ENCODE assay signal across 13 cellular contexts in the genomic region with DNA sequence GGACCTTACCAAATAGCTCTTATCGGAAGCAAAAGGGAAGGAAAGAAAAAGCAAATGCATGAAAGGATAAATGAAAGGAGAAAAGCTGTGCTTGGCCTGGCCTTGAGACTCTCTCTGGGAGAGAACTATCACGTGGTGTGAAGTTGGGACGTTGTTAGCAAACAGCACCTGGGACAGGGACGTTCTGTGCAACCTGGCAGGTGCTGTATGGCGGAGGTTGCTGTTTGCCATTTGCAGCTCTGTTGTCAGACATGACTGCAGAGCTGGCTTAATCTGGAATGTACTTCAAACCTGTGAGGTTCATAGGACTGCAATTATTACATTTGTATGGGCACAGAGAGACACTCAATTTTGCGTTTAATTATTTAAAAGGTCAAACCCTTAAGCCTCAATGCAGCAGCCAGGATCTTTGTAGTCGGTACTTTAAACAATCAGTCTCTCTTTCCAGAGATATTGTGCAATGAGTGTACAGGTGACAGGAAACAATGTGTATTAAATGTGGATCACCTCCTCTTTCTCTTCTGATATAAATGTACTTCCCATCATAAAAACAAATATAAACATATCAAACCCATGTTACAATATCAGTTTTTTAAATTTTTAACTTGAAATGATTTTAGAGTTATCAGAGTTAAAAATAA.
DNase-seq lines count a peak whose midpoint lies in the region; ATAC-seq, FAIRE-seq and TF ChIP-seq lines count a peak whose summit lies in the region.
"Had no signal": no experiment of that assay in that cellular context is flagged by ENCODE, and none has a peak within 500 bp of the region (broad histone marks: within the 10 kb centered on the region; RNA-seq: fewer than 3 reads in every experiment).

No MANE protein-coding gene starts in this region.

- H3K27ac ChIP-seq in HCT116 (ENCODE audit: low read depth, low read length) = no peak overlapping the region
- no peak overlapping the region for H3K27ac ChIP-seq in K562 (ENCODE audit: extremely low read depth, low read depth, low read length)
- no peak overlapping the region for H3K27ac ChIP-seq in neural progenitor cell
- H3K27ac ChIP-seq in suprapubic skin = no peak overlapping the region
- H3K27ac ChIP-seq: BLaER1 treated with 17β-estradiol and CSF1 and Interleukin-3, amounts not matched to agents 10 nM and 100 nM; brain microvascular endothelial cell had no signal

- H3K36me3 Mint-ChIP-seq in neural progenitor cell = no peaks in the 10 kb centered on the region
- H3K36me3 Mint-ChIP-seq: natural killer cell had no signal

- H3K9me2 ChIP-seq in HCT116 (ENCODE audit: insufficient read depth) = no peaks in the 10 kb centered on the region

- CTCF ChIA-PET in HCT116 (lab: Charles Lee) = interaction anchor here (1.1 kb wide), 1 partner anchor 10 kb away, joined by 5 read pairs; no protein-coding TSS in a partner anchor
- CTCF ChIA-PET in K562 (lab: Yijun Ruan, JAX; ENCODE audit: low intra/inter-chr PET ratio) = no interaction called here

- TF ChIP-seq POLR2A in HCT116 (IDR thresholded peaks at IDR 0.05; ENCODE audit: borderline replicate concordance, extremely low read depth, insufficient read depth, insufficient read length) (no peak), K562 (conservative IDR thresholded peaks at IDR 0.05) (no peak), suprapubic skin (IDR thresholded peaks at IDR 0.05) (no peak)

- no peak overlapping the region for H3K4me3 ChIP-seq in HCT116 (replicated peaks in 1 of 2; ENCODE audit: low read depth in 1 of 2, low read length in 2 of 2)
- H3K4me3 ChIP-seq in K562 = no peak overlapping the region
- H3K4me3 ChIP-seq in neural progenitor cell = no peak overlapping the region
- no peak overlapping the region for H3K4me3 ChIP-seq in suprapubic skin
- H3K4me3 ChIP-seq: BLaER1 treated with 17β-estradiol and CSF1 and Interleukin-3, amounts not matched to agents 10 nM and 100 nM had no signal

- H2AFZ ChIP-seq in HCT116 (ENCODE audit: low read depth, low read length, poor library complexity, severe bottlenecking) (peak overlapping the region; percentile 24), K562 (ENCODE audit: low read depth, low read length) (no peak overlapping the region), neural progenitor cell (replicated peaks) (peak overlapping the region; percentile 3)

- in situ Hi-C loops in K562 (cut with MboI) = no loop called here

- no peaks in the 10 kb centered on the region for H3K36me3 ChIP-seq in HCT116 (ENCODE audit: control insufficient read depth in 1 of 2, insufficient read depth in 2 of 2, low read length in 2 of 2)
- H3K36me3 ChIP-seq in K562 (ENCODE audit: control insufficient read depth, insufficient read depth, low read length) = no peaks in the 10 kb centered on the region
- H3K36me3 ChIP-seq in neural progenitor cell = no peaks in the 10 kb centered on the region
- H3K36me3 ChIP-seq in suprapubic skin = no peaks in the 10 kb centered on the region
- H3K36me3 ChIP-seq: BLaER1 treated with 17β-estradiol and CSF1 and Interleukin-3, amounts not matched to agents 10 nM and 100 nM; brain microvascular endothelial cell had no signal

- H3K4me1 ChIP-seq in HCT116 (ENCODE audit: control insufficient read depth in 1 of 2, insufficient read depth in 2 of 2, low read length in 2 of 2) = no peaks in the 10 kb centered on the region
- no peaks in the 10 kb centered on the region for H3K4me1 ChIP-seq in K562 (replicated peaks in 1 of 2; ENCODE audit: control insufficient read depth in 2 of 2, insufficient read depth in 2 of 2, low read length in 2 of 2)
- no peaks in the 10 kb centered on the region for H3K4me1 ChIP-seq in neural progenitor cell
- no peaks in the 10 kb centered on the region for H3K4me1 ChIP-seq in suprapubic skin
- H3K4me1 ChIP-seq: BLaER1 treated with 17β-estradiol and CSF1 and Interleukin-3, amounts not matched to agents 10 nM and 100 nM had no signal

- ATAC-seq in HCT116 (peak; percentile 78), K562 (no peak), HG02763 (IDR thresholded peaks at IDR 0.05; ENCODE audit: unreplicated experiment) (no peak), HG03439 (IDR thresholded peaks at IDR 0.05; ENCODE audit: unreplicated experiment) (no peak)
- ATAC-seq: natural killer cell had no signal

- no peaks in the 10 kb centered on the region for H3K9me1 ChIP-seq in K562 (ENCODE audit: control insufficient read depth, insufficient read depth, low read length)

- no peaks in the 10 kb centered on the region for H3K4me1 Mint-ChIP-seq in neural progenitor cell
- H3K4me1 Mint-ChIP-seq: natural killer cell had no signal

- H3K79me2 ChIP-seq in HCT116 (ENCODE audit: insufficient read depth, low read length) (no peaks in the 10 kb centered on the region), K562 (ENCODE audit: control insufficient read depth, insufficient read depth, low read length) (no peaks in the 10 kb centered on the region), neural progenitor cell (ENCODE audit: low read depth) (no peaks in the 10 kb centered on the region)

- H3K9me3 Mint-ChIP-seq in neural progenitor cell = no peaks in the 10 kb centered on the region

- TF ChIP-seq EP300 in K562 (IDR thresholded peaks at IDR 0.05; ENCODE audit: low read length) (no peak), suprapubic skin (IDR thresholded peaks at IDR 0.05) (no peak)

- H3K27ac Mint-ChIP-seq in neural progenitor cell = no peak overlapping the region
- H3K27ac Mint-ChIP-seq: natural killer cell had no signal

- H3K9me3 ChIP-seq in HCT116 (ENCODE audit: control insufficient read depth in 1 of 2, insufficient read depth in 1 of 2, low read depth in 1 of 2, low read length in 2 of 2) (no peaks in the 10 kb centered on the region), K562 (replicated peaks; ENCODE audit: control insufficient read depth, insufficient read depth, low read depth, low read length) (0 out of 2 replicates have a peak, but pooled peaks cover 1% of the 10 kb centered on the region), neural progenitor cell (ENCODE audit: low read depth) (no peaks in the 10 kb centered on the region), suprapubic skin (no peaks in the 10 kb centered on the region)
- H3K9me3 ChIP-seq: BLaER1 treated with 17β-estradiol and CSF1 and Interleukin-3, amounts not matched to agents 10 nM and 100 nM had no signal

- no peaks in the 10 kb centered on the region for H3K27me3 ChIP-seq in HCT116 (ENCODE audit: insufficient read depth, low read length)
- no peaks in the 10 kb centered on the region for H3K27me3 ChIP-seq in K562 (ENCODE audit: control insufficient read depth in 2 of 2, insufficient read depth in 2 of 2, low read length in 2 of 2)
- H3K27me3 ChIP-seq in neural progenitor cell = no peaks in the 10 kb centered on the region
- H3K27me3 ChIP-seq in suprapubic skin = no peaks in the 10 kb centered on the region
- H3K27me3 ChIP-seq: BLaER1 treated with 17β-estradiol and CSF1 and Interleukin-3, amounts not matched to agents 10 nM and 100 nM; brain microvascular endothelial cell had no signal

- no peaks in the 10 kb centered on the region for H3F3A ChIP-seq in neural progenitor cell (ENCODE audit: low read depth)

- POLR2A ChIA-PET in HCT116 (lab: Charles Lee) (no interaction called here), K562 (lab: Yijun Ruan, JAX) (no interaction called here)

- peaks cover 2% of the 10 kb centered on the region for H3K27me3 Mint-ChIP-seq in neural progenitor cell (ENCODE audit: insufficient read depth, low read depth)

- H3K9ac ChIP-seq in HCT116 (ENCODE audit: low read length) = no peak overlapping the region
- H3K9ac ChIP-seq in K562 (ENCODE audit: insufficient read depth in 1 of 2, low read depth in 2 of 2, low read length in 2 of 2) = no peak overlapping the region
- no peak overlapping the region for H3K9ac ChIP-seq in neural progenitor cell
- H3K9ac ChIP-seq: BLaER1 treated with 17β-estradiol and CSF1 and Interleukin-3, amounts not matched to agents 10 nM and 100 nM had no signal

- no peak overlapping the region for H3K4me3 Mint-ChIP-seq in neural progenitor cell
- H3K4me3 Mint-ChIP-seq: natural killer cell had no signal

- peak overlapping the region; percentile 13; the same call in 1 of the 2 replicates for H3K4me2 ChIP-seq in HCT116 (ENCODE audit: low read length)
- H3K4me2 ChIP-seq in K562 (ENCODE audit: insufficient read depth, low read length) = no peak overlapping the region
- H3K4me2 ChIP-seq in neural progenitor cell = no peak overlapping the region
- H3K4me2 ChIP-seq: BLaER1 treated with 17β-estradiol and CSF1 and Interleukin-3, amounts not matched to agents 10 nM and 100 nM had no signal

- under 1% methylated on average over 7 of the region's 7 CpGs for WGBS in K562 (ENCODE audit: insufficient coverage, low coverage, missing lambda C conversion rate)
- 36% methylated on average over 7 of the region's 7 CpGs for WGBS in suprapubic skin

- H4K20me1 ChIP-seq in HCT116 (ENCODE audit: insufficient read depth) = no peaks in the 10 kb centered on the region
- H4K20me1 ChIP-seq in K562 (replicated peaks; ENCODE audit: control insufficient read depth, insufficient read depth, low read length) = no peaks in the 10 kb centered on the region
- no peaks in the 10 kb centered on the region for H4K20me1 ChIP-seq in neural progenitor cell (ENCODE audit: low read depth)
- H4K20me1 ChIP-seq: BLaER1 treated with 17β-estradiol and CSF1 and Interleukin-3, amounts not matched to agents 10 nM and 100 nM had no signal

- TF ChIP-seq RAD21 in HCT116 (IDR thresholded peaks at IDR 0.05; ENCODE audit: low read depth) (no peak), K562 (CRISPR knock-in tag; conservative IDR thresholded peaks at IDR 0.05 in 1 of 2, IDR thresholded peaks at IDR 0.05 in 1 of 2) (no peak)

- BruUV-seq in HCT116 (replicated peaks; lab: Mats Ljungman, UMichigan) (no TSS peak), K562 (replicated peaks; lab: Mats Ljungman, UMichigan) (no TSS peak)

- FAIRE-seq in K562 (lab: Jason Lieb, UNC) = no peak

- RAD21 ChIA-PET in HCT116 (lab: Charles Lee; ENCODE audit: low non-redundant PET in 1 of 2, low total read pairs in 2 of 2, uncharacterized antibody in 2 of 2, unreplicated experiment in 2 of 2) = no interaction called here

- intact Hi-C loops in HCT116 (cut with micrococcal nuclease) = no loop called here
- intact Hi-C loops in K562 (cut with micrococcal nuclease) = no loop called here

- TF ChIP-seq CTCF in HCT116 (IDR thresholded peaks at IDR 0.05 in 2 of 3, conservative IDR thresholded peaks at IDR 0.05 in 1 of 3; ENCODE audit: borderline replicate concordance in 1 of 3, insufficient read depth in 1 of 3, low read depth in 2 of 3, low read length in 2 of 3) = no peak
- no peak for TF ChIP-seq CTCF in K562 (IDR thresholded peaks at IDR 0.05 in 2 of 3, conservative IDR thresholded peaks at IDR 0.05 in 1 of 3; ENCODE audit: insufficient read depth in 2 of 3, low read depth in 1 of 3, low read length in 3 of 3)
- TF ChIP-seq CTCF in neural progenitor cell (IDR thresholded peaks at IDR 0.05) = no peak
- no peak for TF ChIP-seq CTCF in suprapubic skin (IDR thresholded peaks at IDR 0.05)

- no peak for DNase-seq in HCT116 (ENCODE audit: low read depth, low spot score)
- DNase-seq in NCI-H2081 treated with DMSO at 0.1 percent for 48 hours (lab: John Stamatoyannopoulos, UW) = peak; percentile 52
- DNase-seq in K562 (ENCODE audit: extremely low read depth in 1 of 4, low spot score in 3 of 4) = no peak
- no peak for DNase-seq in neural progenitor cell (ENCODE audit: low spot score)
- no peak for DNase-seq in suprapubic skin (ENCODE audit: low spot score in 2 of 2)
- DNase-seq: activated gamma-delta T cell treated with Interleukin-2 at 50 U/mL for 16 hours, brain microvascular endothelial cell, GDM1, natural killer cell, NCI-H446 treated with DMSO at 0.1 percent for 48 hours had no signal
